In the genomic region with DNA sequence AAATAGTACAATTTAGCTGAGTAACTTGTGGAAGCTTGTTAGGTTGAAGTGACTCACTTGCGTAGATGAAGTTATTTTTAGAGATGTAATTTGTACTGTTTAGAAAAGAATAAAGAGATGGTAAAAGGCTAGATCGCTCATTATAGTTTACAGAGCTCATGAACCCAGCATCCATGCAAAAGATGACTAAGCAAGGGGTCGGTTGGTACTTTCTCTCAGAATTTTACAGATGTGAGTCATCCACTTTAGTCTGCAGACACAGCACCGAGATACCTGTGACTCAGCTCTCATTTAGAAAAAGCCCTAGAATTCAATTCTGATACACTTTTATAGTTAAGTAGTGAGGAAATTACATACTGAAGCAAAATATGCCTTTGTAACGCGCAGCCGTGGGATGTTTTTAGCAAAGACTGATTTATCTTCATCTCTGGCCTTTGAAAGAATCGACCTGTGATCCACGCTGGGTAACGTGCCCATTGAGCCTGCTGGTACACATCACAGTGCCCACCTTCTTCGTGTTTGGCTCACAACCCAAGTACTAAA, we compare ENCODE assay signal across 9 cellular contexts.
A peak's percentile ranks its signal among the peaks of the same experiment; 100 is the strongest.
DNase-seq lines count a peak whose midpoint lies in the region; ATAC-seq, FAIRE-seq and TF ChIP-seq lines count a peak whose summit lies in the region.
"Had no signal": no experiment of that assay in that cellular context is flagged by ENCODE, and none has a peak within 500 bp of the region (broad histone marks: within the 10 kb centered on the region; RNA-seq: fewer than 3 reads in every experiment).

No MANE protein-coding gene starts in this region.

- intact Hi-C loops in GM12878 (cut with micrococcal nuclease; ENCODE audit: unreplicated experiment) = no loop called here

- no peak for TF ChIP-seq CTCF in AG04449 (IDR thresholded peaks at IDR 0.05; ENCODE audit: insufficient read depth, low read length, missing control alignments)
- TF ChIP-seq CTCF in GM12878 (IDR thresholded peaks at IDR 0.05 in 2 of 3, conservative IDR thresholded peaks at IDR 0.05 in 1 of 3; ENCODE audit: control insufficient read depth in 2 of 3, extremely low read depth in 1 of 3, insufficient read depth in 1 of 3, low read depth in 3 of 3, low read length in 3 of 3) = no peak

- no peaks in the 10 kb centered on the region for H4K20me1 ChIP-seq in GM12878 (ENCODE audit: control insufficient read depth, insufficient read depth)

- peaks cover 32 to 37% of the 10 kb centered on the region in 2 donors for H3K4me1 Mint-ChIP-seq in immature natural killer cell

- SMC1A ChIA-PET in GM12878 (lab: Charles Lee; ENCODE audit: uncharacterized antibody, unreplicated experiment) = interaction anchor here (0.6 to 1.8 kb wide), 5 partner anchors 14 to 85 kb away, joined by 3 to 8 read pairs (median 3); no protein-coding TSS in a partner anchor

- H3K9ac ChIP-seq in GM12878 (ENCODE audit: control insufficient read depth, insufficient read depth, low read length) = no peak overlapping the region

- no peaks in the 10 kb centered on the region for H3K9me3 ChIP-seq in GM12878 (replicated peaks; ENCODE audit: control insufficient read depth, insufficient read depth, low read length)
- no peaks in the 10 kb centered on the region for H3K9me3 ChIP-seq in mesodermal cell (ENCODE audit: control insufficient read depth, low read length)

- H3K4me3 Mint-ChIP-seq in immature natural killer cell = no peak overlapping the region

- RAD21 ChIA-PET in GM12878 (lab: Charles Lee; ENCODE audit: unreplicated experiment) = interaction anchor here (0.7 to 1.1 kb wide), 3 partner anchors 24 to 308 kb away, joined by 4 read pairs; no protein-coding TSS in a partner anchor

- 35% methylated on average over 11 of the region's 11 CpGs for WGBS in GM12878 (ENCODE audit: insufficient coverage, insufficient replicate concordance, low lambda C conversion rate, missing lambda C conversion rate)
- 65 to 69% methylated on average over 9 to 10 of the region's 11 CpGs for WGBS in mesodermal cell (ENCODE audit: insufficient coverage in 2 of 2), 2 experiments

- H3K79me2 ChIP-seq in GM12878 (ENCODE audit: control insufficient read depth, insufficient read depth, low read length) = no peaks in the 10 kb centered on the region

- peak; percentile 47 for FAIRE-seq in GM12878 (lab: Jason Lieb, UNC)
- FAIRE-seq: H1 had no signal

- peak; percentile 97 for DNase-seq in AG04449 (ENCODE audit: low read depth, low spot score)
- peak; percentile 51 for DNase-seq in NCI-H1436 treated with DMSO at 0.1 percent for 48 hours (lab: John Stamatoyannopoulos, UW)
- peak; percentile 44 for DNase-seq in GM12878 (ENCODE audit: low read depth, low spot score)
- DNase-seq in effector CD4-positive, alpha-beta T cell = no peak
- no peak for DNase-seq in immature natural killer cell

- no peak overlapping the region for H2AFZ ChIP-seq in GM12878 (ENCODE audit: control insufficient read depth, low read depth, low read length)

- H3K36me3 ChIP-seq in GM12878 (ENCODE audit: control insufficient read depth in 2 of 2, insufficient read depth in 2 of 2, low read length in 1 of 2) (no peaks in the 10 kb centered on the region), mesodermal cell (ENCODE audit: control insufficient read depth, insufficient read depth, low read length) (no peaks in the 10 kb centered on the region)

- in situ Hi-C loops in GM12878 (cut with MboI) = no loop called here

- no peak overlapping the region for H3K4me2 ChIP-seq in GM12878 (ENCODE audit: control insufficient read depth, insufficient read depth)

- H3K4me3 ChIP-seq in AG04449 (ENCODE audit: low read depth, low read length) = no peak overlapping the region
- no peak overlapping the region for H3K4me3 ChIP-seq in GM12878
- no peak overlapping the region for H3K4me3 ChIP-seq in mesodermal cell (ENCODE audit: extremely low read depth, insufficient read depth, low read length, poor library complexity, severe bottlenecking)

- no peaks in the 10 kb centered on the region for H3K27me3 ChIP-seq in GM12878 (replicated peaks in 1 of 2; ENCODE audit: control insufficient read depth in 2 of 2, insufficient read depth in 2 of 2, low read length in 1 of 2)

- H3K36me3 Mint-ChIP-seq in immature natural killer cell = peaks cover 6 to 26% (median 23%) of the 10 kb centered on the region in 3 donors

- peak overlapping the region in 1 of 6 donors; percentile 81 for H3K27ac Mint-ChIP-seq in immature natural killer cell

- TF ChIP-seq RAD21 in GM12878 (IDR thresholded peaks at IDR 0.05; ENCODE audit: insufficient read depth, low read depth, low read length) = no peak

- H3K27ac ChIP-seq in GM12878 (ENCODE audit: control insufficient read depth, insufficient read depth) = no peak overlapping the region
- H3K27ac ChIP-seq in mesodermal cell (ENCODE audit: low read depth, low read length, severe bottlenecking) = peak overlapping the region; percentile 77

- no TSS peak for BruUV-seq in GM12878 (replicated peaks; lab: Mats Ljungman, UMichigan)

- peak; percentile 53 for ATAC-seq in GM18519 (IDR thresholded peaks at IDR 0.05; ENCODE audit: low FRiP score, unreplicated experiment)
- peak; percentile 83 for ATAC-seq in GM12878
- no peak for ATAC-seq in HG02885 (IDR thresholded peaks at IDR 0.05; ENCODE audit: poor library complexity, unreplicated experiment)

- CTCF ChIA-PET in AG04449 (lab: Yijun Ruan, JAX) = interaction anchor here (0.7 to 1.6 kb wide), 3 partner anchors 51 to 522 kb away, joined by 3 to 6 read pairs (median 3); no protein-coding TSS in a partner anchor
- CTCF ChIA-PET in GM12878 (lab: Yijun Ruan, JAX) = interaction anchor here (0.7 to 1.9 kb wide), 5 partner anchors 9 to 23 kb away, joined by 3 to 6 read pairs (median 3); no protein-coding TSS in a partner anchor

- POLR2A ChIA-PET in AG04449 (lab: Yijun Ruan, JAX) = interaction anchor here (0.6 to 1.6 kb wide), 7 partner anchors 24 to 522 kb away, joined by 3 to 5 read pairs (median 4); a partner anchor contains a TSS
- POLR2A ChIA-PET in GM12878 (lab: Charles Lee) = interaction anchor here (0.6 to 1.0 kb wide), 4 partner anchors 57 to 1065 kb away, joined by 3 to 7 read pairs (median 4); no protein-coding TSS in a partner anchor

- H3K9me3 Mint-ChIP-seq in immature natural killer cell = no peaks in the 10 kb centered on the region

- peaks cover 22% of the 10 kb centered on the region for H3K4me1 ChIP-seq in GM12878 (ENCODE audit: control insufficient read depth, insufficient read depth, low read length)
- peaks cover 32% of the 10 kb centered on the region for H3K4me1 ChIP-seq in mesodermal cell (ENCODE audit: control insufficient read depth, insufficient read depth, low read length, poor library complexity, severe bottlenecking)

- no peak for TF ChIP-seq POLR2A in GM12878 (IDR thresholded peaks at IDR 0.05; ENCODE audit: low read depth, low read length)

- TF ChIP-seq EP300 in GM12878 (IDR thresholded peaks at IDR 0.05; ENCODE audit: borderline replicate concordance in 1 of 2, control insufficient read depth in 1 of 2, low read depth in 2 of 2, low read length in 2 of 2) = no peak

- peaks cover 0 to 4% (median 2%) of the 10 kb centered on the region in 3 donors for H3K27me3 Mint-ChIP-seq in immature natural killer cell (ENCODE audit: low read depth in 3 of 3)

TF ChIP-seq in GM12878, 131 proteins besides CTCF, POLR2A, EP300 and RAD21 (continues in another document):
- no peak for TF ChIP-seq SIN3A (IDR thresholded peaks at IDR 0.05; ENCODE audit: low read depth, low read length)
- TF ChIP-seq BACH1 (IDR thresholded peaks at IDR 0.05; ENCODE audit: borderline replicate concordance) = peak; percentile 95
- no peak for TF ChIP-seq ZNF384 (IDR thresholded peaks at IDR 0.05; ENCODE audit: borderline replicate concordance, low read depth, low read length)
- TF ChIP-seq SUPT20H (IDR thresholded peaks at IDR 0.05; ENCODE audit: borderline replicate concordance, control insufficient read depth, low read depth, low read length) = no peak
- TF ChIP-seq HCFC1 (IDR thresholded peaks at IDR 0.05; ENCODE audit: low read length) = no peak
- TF ChIP-seq SP1 (IDR thresholded peaks at IDR 0.05; ENCODE audit: low read depth, low read length) = no peak
- no peak for TF ChIP-seq SMAD5 (IDR thresholded peaks at IDR 0.05; ENCODE audit: low read depth)
- TF ChIP-seq, protein P1, sequence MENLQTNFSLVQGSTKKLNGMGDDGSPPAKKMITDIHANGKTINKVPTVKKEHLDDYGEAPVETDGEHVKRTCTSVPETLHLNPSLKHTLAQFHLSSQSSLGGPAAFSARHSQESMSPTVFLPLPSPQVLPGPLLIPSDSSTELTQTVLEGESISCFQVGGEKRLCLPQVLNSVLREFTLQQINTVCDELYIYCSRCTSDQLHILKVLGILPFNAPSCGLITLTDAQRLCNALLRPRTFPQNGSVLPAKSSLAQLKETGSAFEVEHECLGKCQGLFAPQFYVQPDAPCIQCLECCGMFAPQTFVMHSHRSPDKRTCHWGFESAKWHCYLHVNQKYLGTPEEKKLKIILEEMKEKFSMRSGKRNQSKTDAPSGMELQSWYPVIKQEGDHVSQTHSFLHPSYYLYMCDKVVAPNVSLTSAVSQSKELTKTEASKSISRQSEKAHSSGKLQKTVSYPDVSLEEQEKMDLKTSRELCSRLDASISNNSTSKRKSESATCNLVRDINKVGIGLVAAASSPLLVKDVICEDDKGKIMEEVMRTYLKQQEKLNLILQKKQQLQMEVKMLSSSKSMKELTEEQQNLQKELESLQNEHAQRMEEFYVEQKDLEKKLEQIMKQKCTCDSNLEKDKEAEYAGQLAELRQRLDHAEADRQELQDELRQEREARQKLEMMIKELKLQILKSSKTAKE (IDR thresholded peaks at IDR 0.05; ENCODE audit: low read depth, poor library complexity, severe bottlenecking) = no peak
- TF ChIP-seq, protein P2, sequence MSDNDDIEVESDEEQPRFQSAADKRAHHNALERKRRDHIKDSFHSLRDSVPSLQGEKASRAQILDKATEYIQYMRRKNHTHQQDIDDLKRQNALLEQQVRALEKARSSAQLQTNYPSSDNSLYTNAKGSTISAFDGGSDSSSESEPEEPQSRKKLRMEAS (IDR thresholded peaks at IDR 0.05; ENCODE audit: low read depth, low read length) = no peak
- TF ChIP-seq NR2F1 (conservative IDR thresholded peaks at IDR 0.05) = no peak; the same call in 1 of the 2 replicates
- TF ChIP-seq MTA3 (IDR thresholded peaks at IDR 0.05; ENCODE audit: borderline replicate concordance, low read length) = no peak
- no peak for TF ChIP-seq PML (IDR thresholded peaks at IDR 0.05; ENCODE audit: low read length)
- TF ChIP-seq, protein P3, sequence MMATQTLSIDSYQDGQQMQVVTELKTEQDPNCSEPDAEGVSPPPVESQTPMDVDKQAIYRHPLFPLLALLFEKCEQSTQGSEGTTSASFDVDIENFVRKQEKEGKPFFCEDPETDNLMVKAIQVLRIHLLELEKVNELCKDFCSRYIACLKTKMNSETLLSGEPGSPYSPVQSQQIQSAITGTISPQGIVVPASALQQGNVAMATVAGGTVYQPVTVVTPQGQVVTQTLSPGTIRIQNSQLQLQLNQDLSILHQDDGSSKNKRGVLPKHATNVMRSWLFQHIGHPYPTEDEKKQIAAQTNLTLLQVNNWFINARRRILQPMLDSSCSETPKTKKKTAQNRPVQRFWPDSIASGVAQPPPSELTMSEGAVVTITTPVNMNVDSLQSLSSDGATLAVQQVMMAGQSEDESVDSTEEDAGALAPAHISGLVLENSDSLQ (IDR thresholded peaks at IDR 0.05) = no peak
- no peak for TF ChIP-seq CHD4 (IDR thresholded peaks at IDR 0.05)

Comparison
In these comparisons a context has a peak if more than half of its experiments do, and no peak if none do; other contexts are left out.
1. DNase-seq: peak in AG04449 (single experiment), NCI-H1436 treated with DMSO at 0.1 percent for 48 hours (single experiment) and GM12878 (single experiment); none in effector CD4-positive, alpha-beta T cell (single experiment) and immature natural killer cell (0 of 3).